2 cellular contexts compared by ENCODE assay signal in the genomic region with DNA sequence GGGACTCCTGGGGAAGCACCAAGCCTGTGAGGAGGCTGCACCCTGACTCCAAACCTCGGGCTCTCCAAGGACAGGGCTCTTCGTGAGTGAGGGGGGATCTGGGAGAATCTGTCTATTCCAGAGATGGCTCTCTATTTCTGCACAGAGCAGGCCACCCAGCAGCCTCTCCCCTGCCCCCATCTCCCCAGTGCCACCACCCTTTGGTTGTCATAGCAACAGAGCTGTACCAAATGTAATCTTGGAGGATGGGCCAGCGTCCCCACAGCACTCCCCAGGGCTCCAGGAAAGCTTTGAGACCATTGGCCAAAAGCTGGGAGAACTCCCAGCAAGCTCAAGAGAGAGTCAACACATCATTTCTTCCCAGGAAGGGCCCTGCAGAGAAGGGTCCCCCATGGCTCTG.
A peak's percentile ranks its signal among the peaks of the same experiment; 100 is the strongest.
TF ChIP-seq lines count a peak whose summit lies in the region.

No MANE protein-coding gene starts in this region.

TF ChIP-seq in IMR-90, 13 proteins besides CTCF, POLR2A, EP300 and RAD21:
- TF ChIP-seq SMC3 (IDR thresholded peaks at IDR 0.05; ENCODE audit: low read depth, low read length): no peak
- no peak for TF ChIP-seq RCOR1 (IDR thresholded peaks at IDR 0.05; ENCODE audit: insufficient replicate concordance, low read length)
- no peak for TF ChIP-seq BHLHE40 (IDR thresholded peaks at IDR 0.05; ENCODE audit: low read depth, low read length)

TF ChIP-seq in K562, 482 proteins besides CTCF, POLR2A, EP300 and RAD21:
- no peak for TF ChIP-seq ZNF584 (CRISPR knock-in tag; IDR thresholded peaks at IDR 0.05; ENCODE audit: low read depth)
- peak; percentile 64 for TF ChIP-seq RFX1 (IDR thresholded peaks at IDR 0.05)
- no peak for TF ChIP-seq RHOXF2B (CRISPR knock-in tag; conservative IDR thresholded peaks at IDR 0.05)
- no peak for TF ChIP-seq GTF2A2 (tag; IDR thresholded peaks at IDR 0.05)
- no peak for TF ChIP-seq EHMT2 (IDR thresholded peaks at IDR 0.05)
- no peak for TF ChIP-seq GATA2 (CRISPR knock-in tag; IDR thresholded peaks at IDR 0.05)
- TF ChIP-seq, protein P1, sequence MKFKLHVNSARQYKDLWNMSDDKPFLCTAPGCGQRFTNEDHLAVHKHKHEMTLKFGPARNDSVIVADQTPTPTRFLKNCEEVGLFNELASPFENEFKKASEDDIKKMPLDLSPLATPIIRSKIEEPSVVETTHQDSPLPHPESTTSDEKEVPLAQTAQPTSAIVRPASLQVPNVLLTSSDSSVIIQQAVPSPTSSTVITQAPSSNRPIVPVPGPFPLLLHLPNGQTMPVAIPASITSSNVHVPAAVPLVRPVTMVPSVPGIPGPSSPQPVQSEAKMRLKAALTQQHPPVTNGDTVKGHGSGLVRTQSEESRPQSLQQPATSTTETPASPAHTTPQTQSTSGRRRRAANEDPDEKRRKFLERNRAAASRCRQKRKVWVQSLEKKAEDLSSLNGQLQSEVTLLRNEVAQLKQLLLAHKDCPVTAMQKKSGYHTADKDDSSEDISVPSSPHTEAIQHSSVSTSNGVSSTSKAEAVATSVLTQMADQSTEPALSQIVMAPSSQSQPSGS (CRISPR knock-in tag; IDR thresholded peaks at IDR 0.05): no peak
TF ChIP-seq in K562: peak in this region for 1.
